15 cellular contexts compared by ENCODE assay signal in the genomic region with DNA sequence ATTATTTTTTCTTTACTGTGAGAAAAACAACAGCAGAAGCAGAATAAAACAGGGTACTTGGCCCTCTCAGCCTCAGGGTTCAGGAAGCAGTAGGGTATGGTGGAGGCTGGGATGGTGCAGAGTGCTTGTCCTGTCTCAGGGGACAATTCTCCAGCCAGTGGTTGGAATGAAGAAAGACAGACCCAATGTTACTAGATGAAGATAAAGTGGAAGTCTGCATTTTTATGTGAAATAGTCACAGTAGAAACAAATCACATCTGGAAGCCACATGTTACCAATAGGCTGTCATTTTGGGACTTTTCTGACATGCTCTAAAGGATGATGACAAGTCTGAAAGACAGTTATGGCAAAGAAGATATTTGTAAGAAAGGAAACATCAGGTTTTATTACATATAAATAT. TPM values are rescaled to one million over a fixed set of nuclear protein-coding genes. Genes with fewer than 3 reads are reported as not detected.
DNase-seq lines count a peak whose midpoint lies in the region; ATAC-seq and TF ChIP-seq lines count a peak whose summit lies in the region.
"Had no signal": no experiment of that assay in that cellular context is flagged by ENCODE, and none has a peak within 500 bp of the region (broad histone marks: within the 10 kb centered on the region; RNA-seq: fewer than 3 reads in every experiment).

No MANE protein-coding gene starts in this region.

- DNase-seq in Right ventricle myocardium inferior (ENCODE audit: missing footprints) (peak; percentile 42), cardiac septum (ENCODE audit: low spot score) (no peak), left ventricle myocardium superior (no peak), type B pancreatic cell (ENCODE audit: extremely low spot score, unreplicated experiment) (no peak), NCI-H128 (lab: John Stamatoyannopoulos, UW; ENCODE audit: unreplicated experiment) (no peak), PC-9 (no peak)
- no peak for DNase-seq in activated CD4-positive, alpha-beta memory T cell treated with anti-CD3 and anti-CD28 coated beads, Interleukin-2, amount 10 ng/mL, durations not matched to agents 7 days and 5 days
- DNase-seq: AML-193; MM.1S; NCI-H2171 treated with DMSO at 0.1 percent for 48 hours; NK-92 treated with Interleukin-12 subunit alpha and Interleukin-12 subunit beta, amount 100 ng/mL, for 24 hours; stimulated activated CD4-positive, alpha-beta T cell treated with anti-CD3 and anti-CD28 coated beads, Interleukin-2, amount 100 ng/mL, for 24 hours had no signal

- POLR2A ChIA-PET in activated CD4-positive, alpha-beta memory T cell treated with anti-CD3 and anti-CD28 coated beads, Interleukin-2, amount 10 ng/mL, durations not matched to agents 7 days and 5 days (lab: Charles Lee), result interaction anchor here (1.0 kb wide), 1 partner anchor 9 kb away, joined by 3 read pairs; no protein-coding TSS in a partner anchor
- POLR2A ChIA-PET in PC-9 (lab: Charles Lee; ENCODE audit: unreplicated experiment), result no interaction called here

- peak; percentile 88 for ATAC-seq in Right ventricle myocardium inferior
- ATAC-seq in activated T-helper 17 cell treated with anti-CD3 and anti-CD28 coated beads, Interleukin-2, amount 50 U/mL, for 72 hours (replicated peaks), result no peak
- peak; percentile 91 for ATAC-seq in left ventricle myocardium superior
- ATAC-seq: activated CD4-positive, CD25-positive, alpha-beta regulatory T cell treated with anti-CD3 and anti-CD28 coated beads, Interleukin-2, amount 50 U/mL, for 24 hours had no signal

- H2AFZ ChIP-seq in PC-9, result no peak overlapping the region

- H3K27me3 ChIP-seq in PC-9 (ENCODE audit: insufficient read depth, low read depth), result no peaks in the 10 kb centered on the region

- H3K27ac Mint-ChIP-seq in activated T-helper 17 cell treated with anti-CD3 and anti-CD28 coated beads, Interleukin-2, amount 50 U/mL, for 72 hours, result peak overlapping the region; percentile 43
- peak overlapping the region; percentile 27 for H3K27ac Mint-ChIP-seq in type B pancreatic cell
- H3K27ac Mint-ChIP-seq in activated CD4-positive, alpha-beta memory T cell treated with anti-CD3 and anti-CD28 coated beads, Interleukin-2, amount 10 ng/mL, durations not matched to agents 7 days and 5 days, result no peak overlapping the region

- BruUV-seq in PC-9 (replicated peaks; lab: Mats Ljungman, UMichigan), result no TSS peak

- no peaks in the 10 kb centered on the region for H3K4me1 ChIP-seq in PC-9 (replicated peaks; ENCODE audit: insufficient read depth)

- no peak overlapping the region for H3K4me2 ChIP-seq in PC-9

- no peaks in the 10 kb centered on the region for H3K27me3 Mint-ChIP-seq in activated T-helper 17 cell treated with anti-CD3 and anti-CD28 coated beads, Interleukin-2, amount 50 U/mL, for 72 hours
- H3K27me3 Mint-ChIP-seq in type B pancreatic cell, result no peaks in the 10 kb centered on the region
- no peaks in the 10 kb centered on the region for H3K27me3 Mint-ChIP-seq in activated CD4-positive, alpha-beta memory T cell treated with anti-CD3 and anti-CD28 coated beads, Interleukin-2, amount 10 ng/mL, durations not matched to agents 7 days and 5 days

- TF ChIP-seq CTCF in type B pancreatic cell (conservative IDR thresholded peaks at IDR 0.05) (no peak), PC-9 (conservative IDR thresholded peaks at IDR 0.05) (no peak)

- no peak overlapping the region for H3K4me3 Mint-ChIP-seq in activated T-helper 17 cell treated with anti-CD3 and anti-CD28 coated beads, Interleukin-2, amount 50 U/mL, for 72 hours
- H3K4me3 Mint-ChIP-seq in type B pancreatic cell, result no peak overlapping the region
- H3K4me3 Mint-ChIP-seq in activated CD4-positive, alpha-beta memory T cell treated with anti-CD3 and anti-CD28 coated beads, Interleukin-2, amount 10 ng/mL, durations not matched to agents 7 days and 5 days, result no peak overlapping the region

- peaks cover 4% of the 10 kb centered on the region; the same call in 1 of the 2 replicates for H3K36me3 ChIP-seq in PC-9 (ENCODE audit: low read depth)

- no peaks in the 10 kb centered on the region for H3K9me2 ChIP-seq in PC-9 (ENCODE audit: insufficient read depth)

- H3F3A ChIP-seq in PC-9 (ENCODE audit: insufficient read depth, low read depth), result peaks cover 5% of the 10 kb centered on the region

- H3K36me3 Mint-ChIP-seq in activated T-helper 17 cell treated with anti-CD3 and anti-CD28 coated beads, Interleukin-2, amount 50 U/mL, for 72 hours (ENCODE audit: low read depth), result peaks cover 7% of the 10 kb centered on the region
- H3K36me3 Mint-ChIP-seq in type B pancreatic cell, result peaks cover 6% of the 10 kb centered on the region
- H3K36me3 Mint-ChIP-seq in activated CD4-positive, alpha-beta memory T cell treated with anti-CD3 and anti-CD28 coated beads, Interleukin-2, amount 10 ng/mL, durations not matched to agents 7 days and 5 days (ENCODE audit: low read depth), result no peaks in the 10 kb centered on the region

- H3K9me3 ChIP-seq in PC-9 (ENCODE audit: insufficient read depth, low read depth), result no peaks in the 10 kb centered on the region

- intact Hi-C loops in Right ventricle myocardium inferior (cut with DNase I) (no loop called here), cardiac septum (cut with DNase I) (no loop called here), left ventricle myocardium superior (cut with micrococcal nuclease) (no loop called here), PC-9 (cut with micrococcal nuclease; ENCODE audit: unreplicated experiment) (no loop called here)

- no peaks in the 10 kb centered on the region for H3K9me3 Mint-ChIP-seq in activated T-helper 17 cell treated with anti-CD3 and anti-CD28 coated beads, Interleukin-2, amount 50 U/mL, for 72 hours
- no peaks in the 10 kb centered on the region for H3K9me3 Mint-ChIP-seq in type B pancreatic cell
- H3K9me3 Mint-ChIP-seq in activated CD4-positive, alpha-beta memory T cell treated with anti-CD3 and anti-CD28 coated beads, Interleukin-2, amount 10 ng/mL, durations not matched to agents 7 days and 5 days, result no peaks in the 10 kb centered on the region

- H3K4me3 ChIP-seq in PC-9, result no peak overlapping the region

- H4K20me1 ChIP-seq in PC-9 (ENCODE audit: insufficient read depth), result no peaks in the 10 kb centered on the region

- peaks cover 20% of the 10 kb centered on the region for H3K4me1 Mint-ChIP-seq in activated T-helper 17 cell treated with anti-CD3 and anti-CD28 coated beads, Interleukin-2, amount 50 U/mL, for 72 hours
- H3K4me1 Mint-ChIP-seq in type B pancreatic cell (ENCODE audit: unreplicated experiment), result peaks cover 34% of the 10 kb centered on the region
- peaks cover 35% of the 10 kb centered on the region for H3K4me1 Mint-ChIP-seq in activated CD4-positive, alpha-beta memory T cell treated with anti-CD3 and anti-CD28 coated beads, Interleukin-2, amount 10 ng/mL, durations not matched to agents 7 days and 5 days

- H3K79me2 ChIP-seq in PC-9 (ENCODE audit: low read depth), result no peaks in the 10 kb centered on the region

- no peak overlapping the region for H3K27ac ChIP-seq in PC-9

- CTCF ChIA-PET in activated CD4-positive, alpha-beta memory T cell treated with anti-CD3 and anti-CD28 coated beads, Interleukin-2, amount 10 ng/mL, durations not matched to agents 7 days and 5 days (lab: Charles Lee), result interaction anchor here (0.9 to 1.2 kb wide), 2 partner anchors 17 to 18 kb away, joined by 3 to 6 read pairs; no protein-coding TSS in a partner anchor
- CTCF ChIA-PET in PC-9 (lab: Charles Lee), result no interaction called here

RNA-seq across cellular contexts. Expression of a gene that starts 32.3 kb away (rescaled TPM):
- not detected for total RNA-seq in Right ventricle myocardium inferior
- not detected for total RNA-seq in cardiac septum
- total RNA-seq in activated T-helper 17 cell treated with anti-CD3 and anti-CD28 coated beads, Interleukin-2, amount 50 U/mL, for 72 hours, result under 1 TPM; 0.71 TPM
- not detected for total RNA-seq in left ventricle myocardium superior
- not detected in 2 replicates for total RNA-seq in type B pancreatic cell (ENCODE audit: low replicate concordance)
- total RNA-seq in activated CD4-positive, alpha-beta memory T cell treated with anti-CD3 and anti-CD28 coated beads, Interleukin-2, amount 10 ng/mL, durations not matched to agents 7 days and 5 days, result not detected
- not detected in 2 replicates for total RNA-seq in PC-9 (2021)
- total RNA-seq: pulmonary artery endothelial cell had no signal

RNA-seq across cellular contexts. Expression of a gene that starts 38.1 kb away (rescaled TPM):
- 213 TPM for total RNA-seq in Right ventricle myocardium inferior
- total RNA-seq in cardiac septum, result 202 TPM
- total RNA-seq in activated T-helper 17 cell treated with anti-CD3 and anti-CD28 coated beads, Interleukin-2, amount 50 U/mL, for 72 hours, result 100 to 1,000 TPM; 102 to 132 TPM
- total RNA-seq in left ventricle myocardium superior, result 241 TPM
- total RNA-seq in type B pancreatic cell (ENCODE audit: low replicate concordance), result 97.2 and 114 TPM in 2 replicates
- total RNA-seq in activated CD4-positive, alpha-beta memory T cell treated with anti-CD3 and anti-CD28 coated beads, Interleukin-2, amount 10 ng/mL, durations not matched to agents 7 days and 5 days, result 100 to 1,000 TPM; 106 to 108 TPM
- 309 and 320 TPM in 2 replicates for total RNA-seq in PC-9 (2021)
